ENCODE assay signal across 13 cellular contexts in the genomic region with DNA sequence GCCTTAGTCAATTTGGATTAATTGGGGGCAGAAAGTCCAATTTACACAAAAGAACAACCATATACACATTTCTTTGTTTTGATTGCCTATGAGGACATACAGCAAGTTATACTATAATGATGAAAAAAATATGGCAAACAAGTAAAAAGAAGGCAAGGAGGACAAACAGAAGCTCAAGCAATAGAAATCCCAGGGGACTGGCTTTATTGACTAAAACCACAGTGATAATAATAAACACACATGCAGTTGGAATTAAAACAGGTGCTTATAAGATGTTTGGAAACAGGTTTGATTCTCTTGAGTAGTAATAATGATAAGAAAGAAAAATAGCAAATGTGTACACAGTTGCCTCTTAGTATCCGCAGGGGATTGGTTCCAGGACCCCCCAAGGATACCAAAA.
"Had no signal": no experiment of that assay in that cellular context is flagged by ENCODE, and none has a peak within 500 bp of the region (broad histone marks: within the 10 kb centered on the region; RNA-seq: fewer than 3 reads in every experiment).

No MANE protein-coding gene starts in this region.

- H3K9me3 Mint-ChIP-seq: brain; stimulated activated naive CD8-positive, alpha-beta T cell treated with anti-CD3 and anti-CD28 coated beads, Interleukin-15, amount 100 ng/mL, for 72 hours; WTC11 had no signal

- H3K27me3 Mint-ChIP-seq: brain; natural killer cell treated with Interleukin-12 subunit alpha and Interleukin-12 subunit beta and Interleukin-15 and Interleukin-18, amount 100 ng/mL, for 72 hours had no signal

- ATAC-seq: activated naive CD4-positive, alpha-beta T cell treated with anti-CD3 and anti-CD28 coated beads, Interleukin-2, amount 50 U/mL, for 72 hours; activated T-helper 17 cell treated with anti-CD3 and anti-CD28 coated beads, Interleukin-2, amount 50 U/mL, for 72 hours; heart right ventricle; left cardiac atrium; natural killer cell treated with Interleukin-12 subunit alpha and Interleukin-12 subunit beta and Interleukin-15 and Interleukin-18, amount 100 ng/mL, for 72 hours; stimulated activated naive CD8-positive, alpha-beta T cell treated with anti-CD3 and anti-CD28 coated beads, Interleukin-15, amount 100 ng/mL, for 72 hours; WTC11 had no signal

- H3K4me3 Mint-ChIP-seq: activated T-helper 17 cell treated with anti-CD3 and anti-CD28 coated beads, Interleukin-2, amount 50 U/mL, for 72 hours; brain; natural killer cell treated with Interleukin-12 subunit alpha and Interleukin-12 subunit beta and Interleukin-15 and Interleukin-18, amount 100 ng/mL, for 72 hours; stimulated activated naive CD8-positive, alpha-beta T cell treated with anti-CD3 and anti-CD28 coated beads, Interleukin-15, amount 100 ng/mL, for 72 hours; WTC11 had no signal

- DNase-seq: activated T-cell treated with anti-CD3 and anti-CD28 coated beads, Interleukin-2, amount 50 U/mL, for 1 hour; aorta; heart right ventricle; islet precursor cell; left cardiac atrium; midbrain; stimulated activated CD4-positive, alpha-beta T cell treated with anti-CD3 and anti-CD28 coated beads, Interleukin-4, amount 100 ng/mL, for 24 hours; stimulated activated naive CD8-positive, alpha-beta T cell treated with anti-CD3 and anti-CD28 coated beads, Interleukin-15, amount 100 ng/mL, for 72 hours had no signal

- H3K36me3 Mint-ChIP-seq: activated naive CD4-positive, alpha-beta T cell treated with anti-CD3 and anti-CD28 coated beads, Interleukin-2, amount 50 U/mL, for 72 hours; brain; natural killer cell treated with Interleukin-12 subunit alpha and Interleukin-12 subunit beta and Interleukin-15 and Interleukin-18, amount 100 ng/mL, for 72 hours; WTC11 had no signal

- H3K27ac Mint-ChIP-seq: activated T-helper 17 cell treated with anti-CD3 and anti-CD28 coated beads, Interleukin-2, amount 50 U/mL, for 72 hours; brain; natural killer cell treated with Interleukin-12 subunit alpha and Interleukin-12 subunit beta and Interleukin-15 and Interleukin-18, amount 100 ng/mL, for 72 hours; stimulated activated naive CD8-positive, alpha-beta T cell treated with anti-CD3 and anti-CD28 coated beads, Interleukin-15, amount 100 ng/mL, for 72 hours; WTC11 had no signal

- H3K4me1 Mint-ChIP-seq: activated T-helper 17 cell treated with anti-CD3 and anti-CD28 coated beads, Interleukin-2, amount 50 U/mL, for 72 hours; stimulated activated naive CD8-positive, alpha-beta T cell treated with anti-CD3 and anti-CD28 coated beads, Interleukin-15, amount 100 ng/mL, for 72 hours had no signal
